In genomic region chr9:81535542-81536241, GRCh38 we compare ENCODE assay signal across 1 cellular context.
TF ChIP-seq lines count a peak whose summit lies in the region.

No MANE protein-coding gene starts in this region.

TF ChIP-seq in HepG2, 621 proteins besides CTCF, POLR2A, EP300 and RAD21 (continued from another document and continues in another):
- 0 out of 2 replicates have a peak, but pooled peaks have one; percentile 15 for TF ChIP-seq KIAA2018 (CRISPR knock-in tag; IDR thresholded peaks at IDR 0.05; ENCODE audit: borderline replicate concordance)
- no peak; the same call in 1 of the 2 replicates for TF ChIP-seq ZNF746 (CRISPR knock-in tag; IDR thresholded peaks at IDR 0.05)
- peak; percentile 74 for TF ChIP-seq ZNF3 (CRISPR knock-in tag; IDR thresholded peaks at IDR 0.05)
- peak; percentile 56 for TF ChIP-seq ATF7 (IDR thresholded peaks at IDR 0.05)
- TF ChIP-seq ATF7 (CRISPR knock-in tag; IDR thresholded peaks at IDR 0.05) = peak; percentile 72; the same call in 1 of the 2 replicates
- TF ChIP-seq ZNF770 (CRISPR knock-in tag; IDR thresholded peaks at IDR 0.05) = no peak; the same call in 1 of the 2 replicates
- peak; percentile 93 for TF ChIP-seq ZNF614 (CRISPR knock-in tag; IDR thresholded peaks at IDR 0.05; ENCODE audit: borderline replicate concordance)
- no peak for TF ChIP-seq ZC3H4 (CRISPR knock-in tag; IDR thresholded peaks at IDR 0.05; ENCODE audit: borderline replicate concordance)
- TF ChIP-seq TBL1XR1 (IDR thresholded peaks at IDR 0.05; ENCODE audit: borderline replicate concordance, low read length, partially characterized antibody) = peak; percentile 79
- no peak for TF ChIP-seq HNRNPL (IDR thresholded peaks at IDR 0.05; ENCODE audit: low read depth, low read length)
- TF ChIP-seq HMG20B (CRISPR knock-in tag; conservative IDR thresholded peaks at IDR 0.05) = peak; percentile 93
- TF ChIP-seq ZSCAN30 (CRISPR knock-in tag; IDR thresholded peaks at IDR 0.05) = no peak
- TF ChIP-seq NFAT5 (CRISPR knock-in tag; IDR thresholded peaks at IDR 0.05) = no peak
- no peak; the same call in 1 of the 2 replicates for TF ChIP-seq ZNF263 (CRISPR knock-in tag; IDR thresholded peaks at IDR 0.05)
- no peak for TF ChIP-seq AGO2 (optimal IDR thresholded peaks at IDR 0.05; ENCODE audit: low read depth, low read length)
- peak; percentile 95 for TF ChIP-seq ISL2 (CRISPR knock-in tag; IDR thresholded peaks at IDR 0.05)
- TF ChIP-seq NCOA2 (CRISPR knock-in tag; IDR thresholded peaks at IDR 0.05) = peak; percentile 98
- TF ChIP-seq TRIM22 (IDR thresholded peaks at IDR 0.05) = no peak
- no peak for TF ChIP-seq STAT5B (CRISPR knock-in tag; IDR thresholded peaks at IDR 0.05)
- no peak for TF ChIP-seq JDP2 (CRISPR knock-in tag; IDR thresholded peaks at IDR 0.05; ENCODE audit: borderline replicate concordance)
- TF ChIP-seq GMEB2 (CRISPR knock-in tag; IDR thresholded peaks at IDR 0.05; ENCODE audit: low read depth) = peak; percentile 26; the same call in 1 of the 2 replicates
- no peak for TF ChIP-seq JARID2 (CRISPR knock-in tag; IDR thresholded peaks at IDR 0.05; ENCODE audit: insufficient replicate concordance)
- no peak for TF ChIP-seq ISX (CRISPR knock-in tag; conservative IDR thresholded peaks at IDR 0.05)
- peak; percentile 97 for TF ChIP-seq ATF2 (CRISPR knock-in tag; IDR thresholded peaks at IDR 0.05)
- peak; percentile 83; the same call in 1 of the 2 replicates for TF ChIP-seq NFKBIZ (CRISPR knock-in tag; IDR thresholded peaks at IDR 0.05)
- 0 out of 2 replicates have a peak, but pooled peaks have one; percentile 47 for TF ChIP-seq REPIN1 (CRISPR knock-in tag; IDR thresholded peaks at IDR 0.05; ENCODE audit: borderline replicate concordance, low read depth)
- no peak for TF ChIP-seq ZNF280B (CRISPR knock-in tag; IDR thresholded peaks at IDR 0.05; ENCODE audit: borderline replicate concordance)
